Comparison of ENCODE assay signal across 1 cellular context in genomic region chr3:53238881-53239280, GRCh38.
TF ChIP-seq lines count a peak whose summit lies in the region.

No MANE protein-coding gene starts in this region.

TF ChIP-seq in H1, 55 proteins besides CTCF, POLR2A, EP300 and RAD21 (continued from another document):
- no peak for TF ChIP-seq GTF2F1 (IDR thresholded peaks at IDR 0.05; ENCODE audit: borderline replicate concordance, low read depth, low read length)
